ENCODE assay signal across 14 cellular contexts in genomic region chr9:94097788-94098413, GRCh38. TPM values are rescaled to one million over a fixed set of nuclear protein-coding genes. Genes with fewer than 3 reads are reported as not detected.
DNase-seq lines count a peak whose midpoint lies in the region; ATAC-seq, FAIRE-seq and TF ChIP-seq lines count a peak whose summit lies in the region.
"Had no signal": no experiment of that assay in that cellular context is flagged by ENCODE, and none has a peak within 500 bp of the region (broad histone marks: within the 10 kb centered on the region; RNA-seq: fewer than 3 reads in every experiment).

No MANE protein-coding gene starts in this region.

- H3K36me3 ChIP-seq in osteoblast (ENCODE audit: insufficient read depth, low read length): no peaks in the 10 kb centered on the region
- H3K36me3 ChIP-seq in right lobe of liver: no peaks in the 10 kb centered on the region
- H3K36me3 ChIP-seq: neutrophil had no signal

- H3K27me3 ChIP-seq in dorsolateral prefrontal cortex (no peaks in the 10 kb centered on the region), osteoblast (ENCODE audit: insufficient read depth, low read length) (no peaks in the 10 kb centered on the region), right lobe of liver (no peaks in the 10 kb centered on the region)
- H3K27me3 ChIP-seq: neutrophil had no signal

- no peaks in the 10 kb centered on the region for H3K9me3 ChIP-seq in osteoblast (ENCODE audit: low read depth, low read length)
- no peaks in the 10 kb centered on the region for H3K9me3 ChIP-seq in right lobe of liver
- H3K9me3 ChIP-seq: Caco-2, neutrophil had no signal

- no peak for TF ChIP-seq POLR2A in right lobe of liver (IDR thresholded peaks at IDR 0.05)

- H2AFZ ChIP-seq in osteoblast (ENCODE audit: low read length): peak overlapping the region; percentile 22

- no peaks in the 10 kb centered on the region for H3K79me2 ChIP-seq in osteoblast (ENCODE audit: insufficient read depth, low read length)

- ATAC-seq in right lobe of liver (no peak), HG02571 (IDR thresholded peaks at IDR 0.05; ENCODE audit: unreplicated experiment) (no peak)

- DNase-seq in Daoy (ENCODE audit: low read depth): peak; percentile 84
- DNase-seq in RCC 7860 (ENCODE audit: low spot score): peak; percentile 91
- DNase-seq in dorsolateral prefrontal cortex: peak in 7 of 10 donors; percentile 35 to 76 (median 57)
- DNase-seq in osteoblast (ENCODE audit: insufficient read length, low spot score, missing footprints): peak; percentile 87
- DNase-seq in right lobe of liver: no peak
- no peak for DNase-seq in cerebellar cortex (ENCODE audit: low spot score)
- DNase-seq in activated CD4-positive, CD25-positive, alpha-beta regulatory T cell (lab: John Stamatoyannopoulos, UW): no peak
- DNase-seq: Caco-2; erythroblast; NCI-H2081; stimulated activated CD4-positive, alpha-beta T cell treated with anti-CD3 and anti-CD28 coated beads, Interleukin-2, amount 100 ng/mL, for 24 hours had no signal

- H3K4me2 ChIP-seq in osteoblast (ENCODE audit: insufficient read depth, low read length): peak overlapping the region; percentile 15

- H3K4me3 ChIP-seq in dorsolateral prefrontal cortex: no peak overlapping the region
- no peak overlapping the region for H3K4me3 ChIP-seq in osteoblast (ENCODE audit: insufficient read depth, low read length)
- no peak overlapping the region for H3K4me3 ChIP-seq in right lobe of liver

- TF ChIP-seq CTCF in dorsolateral prefrontal cortex (IDR thresholded peaks at IDR 0.05 in 54 of 56, conservative IDR thresholded peaks at IDR 0.05 in 2 of 56; ENCODE audit: low read depth in 1 of 56, partially characterized antibody in 56 of 56) (no peak), osteoblast (IDR thresholded peaks at IDR 0.05; ENCODE audit: extremely low read depth, low read depth, low read length) (no peak), right lobe of liver (IDR thresholded peaks at IDR 0.05) (no peak)

- 67% methylated on average over 3 of the region's 6 CpGs for WGBS in right lobe of liver (ENCODE audit: insufficient coverage, low coverage, low lambda C conversion rate, missing lambda C conversion rate)

- intact Hi-C loops in dorsolateral prefrontal cortex (cut with DNase I) (no loop called here), right lobe of liver (cut with DNase I) (no loop called here)

- peak; percentile 96 for FAIRE-seq in RCC 7860 (lab: Jason Lieb, UNC)
- FAIRE-seq: GM12891 had no signal

- H3K27ac ChIP-seq in dorsolateral prefrontal cortex (peak overlapping the region in 50 of 59 donors; percentile 0 to 75 (median 54)), osteoblast (ENCODE audit: low read depth, low read length) (peak overlapping the region; percentile 36), right lobe of liver (no peak overlapping the region)
- H3K27ac ChIP-seq: neutrophil had no signal

- H3K4me1 ChIP-seq in osteoblast (ENCODE audit: insufficient read depth, low read length): peaks cover 17% of the 10 kb centered on the region
- no peaks in the 10 kb centered on the region for H3K4me1 ChIP-seq in right lobe of liver
- H3K4me1 ChIP-seq: Caco-2 had no signal

- no peaks in the 10 kb centered on the region for H4K20me1 ChIP-seq in osteoblast (ENCODE audit: insufficient read depth, low read length)

RNA-seq across cellular contexts. Expression of gene PTPDC1, which starts 13.6 kb away (rescaled TPM):
- total RNA-seq in Daoy (2014; rRNA removed; shearing (Covaris generic)): 8.6 and 10.6 TPM in 2 replicates
- total RNA-seq in dorsolateral prefrontal cortex: 10 to 100 TPM; 15.0 to 85.4 (median 26.8) TPM
- total RNA-seq in osteoblast: 16.8 and 17.0 TPM in 2 replicates
- 1 to 10 TPM in 5 of 6 experiments, under 1 TPM in 1; 0.86 to 3.3 (median 1.8) TPM for total RNA-seq in right lobe of liver

Comparison
In these comparisons a context has a peak if more than half of its experiments do, and no peak if none do; other contexts are left out.
1. DNase-seq: peak in Daoy (single experiment), RCC 7860 (single experiment), dorsolateral prefrontal cortex (7 of 10) and osteoblast (single experiment); none in right lobe of liver (0 of 3), cerebellar cortex (single experiment) and activated CD4-positive, CD25-positive, alpha-beta regulatory T cell (0 of 4).
2. H3K27ac ChIP-seq: peak in dorsolateral prefrontal cortex (50 of 59) and osteoblast (single experiment); none in right lobe of liver (0 of 3).